In the genomic region with DNA sequence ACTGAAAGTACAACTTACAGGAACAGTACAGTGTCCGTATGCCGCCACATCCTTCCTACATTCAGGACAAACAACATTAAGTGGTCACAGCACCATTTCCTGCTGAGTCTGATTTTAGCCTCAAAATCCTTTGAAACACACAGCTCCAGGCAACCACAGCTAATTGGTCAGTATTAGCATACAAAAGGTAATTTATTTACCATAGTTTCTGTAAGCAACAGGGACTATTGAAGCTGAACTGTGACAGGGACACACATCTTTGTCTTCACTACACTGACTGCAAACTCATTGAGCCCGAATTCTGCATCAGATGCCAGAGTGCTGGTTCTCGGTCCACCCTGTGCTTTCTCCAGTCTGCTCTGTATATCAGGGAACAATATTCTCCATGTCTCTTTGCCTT, we compare ENCODE assay signal across 21 cellular contexts.
DNase-seq lines count a peak whose midpoint lies in the region; ATAC-seq and TF ChIP-seq lines count a peak whose summit lies in the region.
"Had no signal": no experiment of that assay in that cellular context is flagged by ENCODE, and none has a peak within 500 bp of the region (broad histone marks: within the 10 kb centered on the region; RNA-seq: fewer than 3 reads in every experiment).

No MANE protein-coding gene starts in this region.

- peak overlapping the region; percentile 87 for H3K27ac Mint-ChIP-seq in endodermal cell
- H3K27ac Mint-ChIP-seq in CD4-positive, alpha-beta memory T cell, result no peak overlapping the region
- H3K27ac Mint-ChIP-seq: CD14-positive monocyte; CD4-positive, alpha-beta T cell had no signal

- no peaks in the 10 kb centered on the region for H3K36me3 ChIP-seq in endodermal cell (ENCODE audit: control insufficient read depth, insufficient read depth, low read length)
- no peaks in the 10 kb centered on the region for H3K36me3 ChIP-seq in CD4-positive, alpha-beta memory T cell (ENCODE audit: insufficient read depth, low read length)
- H3K36me3 ChIP-seq: BE2C; BLaER1 treated with 17β-estradiol and CSF1 and Interleukin-3, amounts not matched to agents 10 nM and 100 nM had no signal

- no peak overlapping the region for H3K4me3 ChIP-seq in endodermal cell (ENCODE audit: low read length)
- no peak overlapping the region for H3K4me3 ChIP-seq in CD4-positive, alpha-beta memory T cell (ENCODE audit: low read length in 2 of 2)
- H3K4me3 ChIP-seq: A549; BLaER1 treated with 17β-estradiol and CSF1 and Interleukin-3, amounts not matched to agents 10 nM and 100 nM had no signal

- WGBS in endodermal cell (ENCODE audit: insufficient coverage in 1 of 2, insufficient read length in 1 of 2), 2 experiments, result 88% methylated on average over 4 of the region's 4 CpGs

- peak overlapping the region; percentile 11 for H3K4me3 Mint-ChIP-seq in endodermal cell
- no peak overlapping the region for H3K4me3 Mint-ChIP-seq in CD4-positive, alpha-beta memory T cell
- H3K4me3 Mint-ChIP-seq: CD14-positive monocyte; CD4-positive, alpha-beta T cell had no signal

- peak overlapping the region; percentile 9 for H3K9ac ChIP-seq in endodermal cell (ENCODE audit: extremely low read depth, low read length, poor library complexity, severe bottlenecking)
- H3K9ac ChIP-seq: BLaER1 treated with 17β-estradiol and CSF1 and Interleukin-3, amounts not matched to agents 10 nM and 100 nM had no signal

- H3K27me3 ChIP-seq in endodermal cell (ENCODE audit: control insufficient read depth, insufficient read depth, low read length, poor library complexity, severe bottlenecking), result no peaks in the 10 kb centered on the region
- H3K27me3 ChIP-seq in CD4-positive, alpha-beta memory T cell (ENCODE audit: insufficient read depth, low read length), result no peaks in the 10 kb centered on the region
- H3K27me3 ChIP-seq: BE2C; BLaER1 treated with 17β-estradiol and CSF1 and Interleukin-3, amounts not matched to agents 10 nM and 100 nM had no signal

- POLR2A ChIA-PET in CD4-positive, alpha-beta memory T cell (lab: Charles Lee; ENCODE audit: partially characterized antibody), result no interaction called here

- DNase-seq in COR-L47 (lab: John Stamatoyannopoulos, UW) (peak; percentile 55), NCI-H69 (lab: John Stamatoyannopoulos, UW) (peak; percentile 62), endodermal cell (no peak), left cardiac atrium (no peak)
- no peak for DNase-seq in CD4-positive, alpha-beta memory T cell
- DNase-seq: 8988T; ACHN; AML-193; BE2C; Caco-2; CD4-positive, alpha-beta T cell; DMS 273 treated with DMSO at 0.1 percent for 48 hours; DMS79; EL; GF-D8; GOT3; HCEC 1CT had no signal

- no peaks in the 10 kb centered on the region for H3K36me3 Mint-ChIP-seq in endodermal cell (ENCODE audit: low read depth)
- no peaks in the 10 kb centered on the region for H3K36me3 Mint-ChIP-seq in CD4-positive, alpha-beta memory T cell
- H3K36me3 Mint-ChIP-seq: CD14-positive monocyte had no signal

- peaks cover 22% of the 10 kb centered on the region for H3K4me1 Mint-ChIP-seq in endodermal cell
- H3K4me1 Mint-ChIP-seq in CD4-positive, alpha-beta memory T cell, result no peaks in the 10 kb centered on the region
- H3K4me1 Mint-ChIP-seq: CD14-positive monocyte had no signal

- peaks cover 40% of the 10 kb centered on the region for H3K9me3 Mint-ChIP-seq in endodermal cell
- peaks cover 0 to 10% (median 1%) of the 10 kb centered on the region in 8 donors for H3K9me3 Mint-ChIP-seq in CD4-positive, alpha-beta memory T cell

- intact Hi-C loops in left cardiac atrium (cut with DNase I), result no loop called here
- intact Hi-C loops in CD4-positive, alpha-beta memory T cell (cut with micrococcal nuclease), result no loop called here

- ATAC-seq in left cardiac atrium (no peak), GM21619 (IDR thresholded peaks at IDR 0.05; ENCODE audit: unreplicated experiment) (no peak)
- ATAC-seq: A549 had no signal

- peaks cover 38% of the 10 kb centered on the region for H3K9me3 ChIP-seq in endodermal cell (ENCODE audit: control insufficient read depth, low read length)
- H3K9me3 ChIP-seq in CD4-positive, alpha-beta memory T cell (ENCODE audit: control insufficient read depth in 1 of 2, low read length in 2 of 2), result no peaks in the 10 kb centered on the region
- H3K9me3 ChIP-seq: BE2C, Caco-2 had no signal

- H3K27ac ChIP-seq in endodermal cell (ENCODE audit: low read depth, low read length), result no peak overlapping the region
- no peak overlapping the region for H3K27ac ChIP-seq in CD4-positive, alpha-beta memory T cell (ENCODE audit: low read depth, low read length)
- H3K27ac ChIP-seq: A549; BLaER1 treated with 17β-estradiol and CSF1 and Interleukin-3, amounts not matched to agents 10 nM and 100 nM had no signal

- CTCF ChIA-PET in CD4-positive, alpha-beta memory T cell (lab: Charles Lee; ENCODE audit: partially characterized antibody), result no interaction called here

- peaks cover 4% of the 10 kb centered on the region for H3K4me1 ChIP-seq in endodermal cell (ENCODE audit: control insufficient read depth, insufficient read depth, low read length)
- no peaks in the 10 kb centered on the region for H3K4me1 ChIP-seq in CD4-positive, alpha-beta memory T cell (ENCODE audit: insufficient read depth, low read length)
- H3K4me1 ChIP-seq: A549; BE2C; BLaER1 treated with 17β-estradiol and CSF1 and Interleukin-3, amounts not matched to agents 10 nM and 100 nM; Caco-2 had no signal

- H3K27me3 Mint-ChIP-seq in endodermal cell (ENCODE audit: insufficient read depth), result peaks cover 5% of the 10 kb centered on the region
- peaks cover 0 to 5% of the 10 kb centered on the region in 2 donors for H3K27me3 Mint-ChIP-seq in CD4-positive, alpha-beta memory T cell

- TF ChIP-seq CTCF in endodermal cell (conservative IDR thresholded peaks at IDR 0.05), result no peak

Comparison
In these comparisons a context has a peak if more than half of its experiments do, and no peak if none do; other contexts are left out.
1. DNase-seq: peak in COR-L47 (single experiment) and NCI-H69 (single experiment); none in endodermal cell (single experiment), left cardiac atrium (single experiment) and CD4-positive, alpha-beta memory T cell (0 of 5).